Comparison of ENCODE assay signal across 8 cellular contexts in genomic region chr4:143184503-143185252, GRCh38. TPM values are rescaled to one million over a fixed set of nuclear protein-coding genes. Genes with fewer than 3 reads are reported as not detected.
DNase-seq lines count a peak whose midpoint lies in the region; ATAC-seq and TF ChIP-seq lines count a peak whose summit lies in the region.

USP38 (plus strand) TSS chr4:143184917; CDS start chr4:143185451, 534 bp downstream.

- peaks cover 58% of the 10 kb centered on the region for H3K4me1 Mint-ChIP-seq in activated B cell treated with CpG ODN at 0.5 μM for 24 hours

- POLR2A ChIA-PET in activated B cell treated with CpG ODN at 0.5 μM for 24 hours (lab: Charles Lee) = interaction anchor here (0.9 to 2.5 kb wide), 3 partner anchors 15 to 329 kb away, joined by 3 to 10 read pairs (median 4); partner anchors contain the start of genes GAB1 and SMARCA5

- no peaks in the 10 kb centered on the region for H3K9me3 Mint-ChIP-seq in activated B cell treated with CpG ODN at 0.5 μM for 24 hours

- H3K27ac Mint-ChIP-seq in activated B cell treated with CpG ODN at 0.5 μM for 24 hours = peak within 1 kb of the TSS; percentile 94

- no peak for TF ChIP-seq CTCF in activated B cell treated with CpG ODN at 0.5 μM for 24 hours (IDR thresholded peaks at IDR 0.05)

- ATAC-seq in GM18907 (IDR thresholded peaks at IDR 0.05; ENCODE audit: unreplicated experiment) (peak; percentile 81), HG03159 (IDR thresholded peaks at IDR 0.05; ENCODE audit: unreplicated experiment) (peak; percentile 81), activated B cell treated with CpG ODN at 0.5 μM for 24 hours (ENCODE audit: low read depth) (peak; percentile 87)

- peaks cover 41% of the 10 kb centered on the region for H3K36me3 Mint-ChIP-seq in activated B cell treated with CpG ODN at 0.5 μM for 24 hours (ENCODE audit: low read depth)

- H3K27ac ChIP-seq in caudate nucleus (ENCODE audit: low read depth, low read length) = peak within 1 kb of the TSS; percentile 85

- CTCF ChIA-PET in activated B cell treated with CpG ODN at 0.5 μM for 24 hours (lab: Charles Lee) = no interaction called here

- H3K4me3 Mint-ChIP-seq in activated B cell treated with CpG ODN at 0.5 μM for 24 hours = peak within 1 kb of the TSS; percentile 93

- no peaks in the 10 kb centered on the region for H3K27me3 Mint-ChIP-seq in activated B cell treated with CpG ODN at 0.5 μM for 24 hours

- DNase-seq in AG08395 (ENCODE audit: low spot score) = peak; percentile 89
- peak; percentile 90 for DNase-seq in NCI-H2227 treated with DMSO at 0.1 percent for 48 hours (lab: John Stamatoyannopoulos, UW)
- peak; percentile 73 for DNase-seq in activated B cell treated with CpG ODN at 0.5 μM for 24 hours
- peak; percentile 39 to 97 (median 89) for DNase-seq in caudate nucleus (lab: John Stamatoyannopoulos, UW)
- peak; percentile 91 for DNase-seq in inferior parietal cortex (ENCODE audit: extremely low spot score)
- peak; percentile 82 for DNase-seq in stimulated activated CD4-positive, alpha-beta T cell treated with anti-CD3 and anti-CD28 coated beads, Interleukin-12 subunit alpha, Interleukin-12 subunit beta, amount 100 ng/mL, for 24 hours (ENCODE audit: low read depth in 2 of 2)

- intact Hi-C loops in activated B cell treated with CpG ODN at 0.5 μM for 24 hours (cut with micrococcal nuclease) = loop anchor here (1.0 to 10.0 kb wide), 10 partner anchors 14 to 1993 kb away; partner anchors contain the start of genes ABCE1, ANAPC10, GAB1 and IL15

RNA-seq across cellular contexts. Expression of gene USP38, which starts in this region (rescaled TPM):
- total RNA-seq in activated B cell treated with CpG ODN at 0.5 μM for 24 hours = 20.9 and 24.9 TPM in 2 replicates

Comparison
In these comparisons a context has a peak if more than half of its experiments do, and no peak if none do; other contexts are left out.
1. Peak in every context shown above with its lines: DNase-seq, ATAC-seq and H3K27ac ChIP-seq.